Comparison of ENCODE assay signal across 1 cellular context in the genomic region with DNA sequence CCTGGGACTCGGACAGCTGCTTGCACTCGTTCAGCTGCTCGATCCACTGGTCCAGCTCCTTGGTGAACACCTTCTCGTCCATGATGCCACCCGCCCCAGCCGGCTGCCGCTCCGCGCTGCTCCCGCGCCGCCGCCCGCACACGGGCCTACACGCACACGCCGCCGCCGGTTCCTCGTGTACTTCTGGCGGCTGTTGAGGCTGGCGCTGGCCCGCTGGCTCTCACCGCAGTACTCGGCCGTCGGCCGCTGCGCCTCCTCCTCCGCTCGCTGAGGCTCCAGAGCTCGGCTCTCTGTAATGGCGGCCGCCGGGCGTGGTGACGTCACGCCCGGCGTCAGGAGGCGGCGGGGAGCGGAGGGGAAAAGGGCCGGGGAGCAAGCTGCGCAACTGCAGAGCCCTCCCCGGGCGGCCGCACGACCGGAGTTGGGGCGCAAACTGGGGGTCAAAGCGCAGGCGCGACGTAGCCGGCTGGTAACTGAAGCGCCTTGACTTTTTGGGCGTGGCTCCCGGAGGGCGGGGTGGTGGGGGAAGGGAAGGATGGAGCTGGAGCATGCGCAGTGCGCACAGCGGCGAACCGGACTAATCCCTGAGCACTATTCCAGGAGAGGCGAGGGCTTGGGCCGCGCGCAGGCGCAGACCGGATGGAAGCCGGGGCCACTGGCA.
TF ChIP-seq lines count a peak whose summit lies in the region.

Gene PPP2CA (minus strand): TSS at position 294 of the 661 bp plus-strand sequence. CDS start 212 bp downstream, at position 82.

TF ChIP-seq in GM12878, 131 proteins besides CTCF, POLR2A, EP300 and RAD21 (continued from another document):
- TF ChIP-seq PRDM15 (CRISPR knock-in tag; IDR thresholded peaks at IDR 0.05) (no peak), IKZF2 (IDR thresholded peaks at IDR 0.05) (no peak), HDAC6 (IDR thresholded peaks at IDR 0.05; ENCODE audit: unreplicated experiment) (no peak), FOXK2 (IDR thresholded peaks at IDR 0.05) (no peak), YY1 (IDR thresholded peaks at IDR 0.05; ENCODE audit: low read depth, low read length) (peak; percentile 96), MAX (IDR thresholded peaks at IDR 0.05; ENCODE audit: low read depth, low read length) (no peak), DPF2 (IDR thresholded peaks at IDR 0.05) (peak; percentile 74; the same call in 1 of the 2 replicates), TCF12 (IDR thresholded peaks at IDR 0.05; ENCODE audit: low read depth, low read length) (peak; percentile 37; the same call in 1 of the 2 replicates), SUPT20H (IDR thresholded peaks at IDR 0.05; ENCODE audit: borderline replicate concordance, control insufficient read depth, low read depth, low read length) (no peak), NBN (IDR thresholded peaks at IDR 0.05) (peak; percentile 95; the same call in 1 of the 2 replicates), KLF5 (IDR thresholded peaks at IDR 0.05; ENCODE audit: partially characterized antibody) (peak; percentile 87)
- TF ChIP-seq, protein P1, sequence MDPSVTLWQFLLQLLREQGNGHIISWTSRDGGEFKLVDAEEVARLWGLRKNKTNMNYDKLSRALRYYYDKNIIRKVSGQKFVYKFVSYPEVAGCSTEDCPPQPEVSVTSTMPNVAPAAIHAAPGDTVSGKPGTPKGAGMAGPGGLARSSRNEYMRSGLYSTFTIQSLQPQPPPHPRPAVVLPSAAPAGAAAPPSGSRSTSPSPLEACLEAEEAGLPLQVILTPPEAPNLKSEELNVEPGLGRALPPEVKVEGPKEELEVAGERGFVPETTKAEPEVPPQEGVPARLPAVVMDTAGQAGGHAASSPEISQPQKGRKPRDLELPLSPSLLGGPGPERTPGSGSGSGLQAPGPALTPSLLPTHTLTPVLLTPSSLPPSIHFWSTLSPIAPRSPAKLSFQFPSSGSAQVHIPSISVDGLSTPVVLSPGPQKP (IDR thresholded peaks at IDR 0.05; ENCODE audit: low read depth, low read length), result 0 out of 2 replicates have a peak, but pooled peaks have one; percentile 30
